Comparison of ENCODE assay signal across 1 cellular context in the genomic region with DNA sequence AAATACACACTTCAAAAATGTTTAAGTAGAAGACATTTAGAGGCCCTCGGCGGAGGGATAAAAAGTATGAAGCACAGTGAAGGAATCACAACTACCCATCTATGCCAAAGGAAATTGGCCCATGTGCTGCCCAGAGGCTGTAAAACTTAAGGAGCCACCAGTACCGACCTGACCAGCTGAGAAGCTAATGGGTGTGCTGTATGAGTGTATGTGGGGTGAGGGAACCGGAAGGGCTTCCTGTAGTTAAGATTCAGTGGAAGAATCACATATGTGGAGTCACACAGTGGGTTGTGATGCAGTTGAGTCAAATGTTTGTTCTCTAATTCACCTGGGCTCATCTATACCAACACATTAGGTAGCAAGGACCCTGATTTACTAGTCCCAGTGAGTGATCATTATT.
TF ChIP-seq lines count a peak whose summit lies in the region.

No MANE protein-coding gene starts in this region.

TF ChIP-seq in IMR-90, 13 proteins besides CTCF, POLR2A, EP300 and RAD21 (continued from another document):
- no peak for TF ChIP-seq RFX5 (IDR thresholded peaks at IDR 0.05; ENCODE audit: low read depth, low read length)
- TF ChIP-seq MAZ (IDR thresholded peaks at IDR 0.05; ENCODE audit: borderline replicate concordance, low read depth, low read length) = no peak
- TF ChIP-seq NFE2L2 (IDR thresholded peaks at IDR 0.05; ENCODE audit: low read depth, low read length) = no peak
- TF ChIP-seq CEBPB (IDR thresholded peaks at IDR 0.05; ENCODE audit: low read depth, low read length) = no peak
- no peak for TF ChIP-seq SMC3 (IDR thresholded peaks at IDR 0.05; ENCODE audit: low read depth, low read length)
- TF ChIP-seq, protein P1, sequence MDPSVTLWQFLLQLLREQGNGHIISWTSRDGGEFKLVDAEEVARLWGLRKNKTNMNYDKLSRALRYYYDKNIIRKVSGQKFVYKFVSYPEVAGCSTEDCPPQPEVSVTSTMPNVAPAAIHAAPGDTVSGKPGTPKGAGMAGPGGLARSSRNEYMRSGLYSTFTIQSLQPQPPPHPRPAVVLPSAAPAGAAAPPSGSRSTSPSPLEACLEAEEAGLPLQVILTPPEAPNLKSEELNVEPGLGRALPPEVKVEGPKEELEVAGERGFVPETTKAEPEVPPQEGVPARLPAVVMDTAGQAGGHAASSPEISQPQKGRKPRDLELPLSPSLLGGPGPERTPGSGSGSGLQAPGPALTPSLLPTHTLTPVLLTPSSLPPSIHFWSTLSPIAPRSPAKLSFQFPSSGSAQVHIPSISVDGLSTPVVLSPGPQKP (IDR thresholded peaks at IDR 0.05; ENCODE audit: borderline replicate concordance, low read depth, low read length) = no peak
- no peak for TF ChIP-seq RCOR1 (IDR thresholded peaks at IDR 0.05; ENCODE audit: insufficient replicate concordance, low read length)
- TF ChIP-seq MAFK (IDR thresholded peaks at IDR 0.05; ENCODE audit: low read depth, low read length) = no peak
- no peak for TF ChIP-seq CHD1 (IDR thresholded peaks at IDR 0.05; ENCODE audit: low read depth, low read length)
- no peak for TF ChIP-seq FOS (IDR thresholded peaks at IDR 0.05; ENCODE audit: low read depth, low read length)
- TF ChIP-seq, protein P2, sequence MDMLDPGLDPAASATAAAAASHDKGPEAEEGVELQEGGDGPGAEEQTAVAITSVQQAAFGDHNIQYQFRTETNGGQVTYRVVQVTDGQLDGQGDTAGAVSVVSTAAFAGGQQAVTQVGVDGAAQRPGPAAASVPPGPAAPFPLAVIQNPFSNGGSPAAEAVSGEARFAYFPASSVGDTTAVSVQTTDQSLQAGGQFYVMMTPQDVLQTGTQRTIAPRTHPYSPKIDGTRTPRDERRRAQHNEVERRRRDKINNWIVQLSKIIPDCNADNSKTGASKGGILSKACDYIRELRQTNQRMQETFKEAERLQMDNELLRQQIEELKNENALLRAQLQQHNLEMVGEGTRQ (IDR thresholded peaks at IDR 0.05; ENCODE audit: low read depth, low read length) = no peak
